11 cellular contexts compared by ENCODE assay signal in the genomic region with DNA sequence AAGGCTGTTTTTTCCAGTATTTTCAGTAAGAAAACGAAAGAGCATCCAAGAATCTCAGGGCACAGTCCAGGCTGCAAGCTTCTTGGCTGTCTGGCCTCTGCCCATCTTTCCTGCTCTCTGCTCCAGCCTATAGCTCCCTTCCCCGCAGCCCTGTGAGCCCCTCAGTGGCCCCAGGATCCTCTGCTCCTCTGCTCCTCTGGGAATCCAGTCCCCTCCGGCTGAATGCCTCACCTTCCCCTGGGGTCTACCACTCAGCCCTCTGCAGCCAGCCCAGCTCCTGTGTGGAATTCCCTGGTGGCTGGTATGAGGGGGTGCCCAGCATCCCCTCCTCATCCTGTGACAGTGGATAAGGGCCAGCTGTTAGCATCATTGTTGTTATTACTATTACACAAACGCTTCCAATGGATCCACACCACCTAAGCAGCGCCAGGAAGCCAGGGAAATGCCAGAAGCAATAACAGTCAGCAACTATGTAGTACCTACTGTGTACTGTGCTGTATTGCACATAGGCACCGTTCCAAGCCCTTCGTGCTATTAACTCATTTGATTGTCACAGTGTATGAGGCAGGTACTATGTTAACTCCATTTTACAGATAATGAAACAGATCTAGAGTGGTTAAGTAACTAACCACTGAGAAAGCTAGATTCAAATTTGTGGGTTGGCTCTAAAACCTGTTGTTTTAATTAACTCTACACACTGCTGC.
A peak's percentile ranks its signal among the peaks of the same experiment; 100 is the strongest.
DNase-seq lines count a peak whose midpoint lies in the region; ATAC-seq and TF ChIP-seq lines count a peak whose summit lies in the region.
"Had no signal": no experiment of that assay in that cellular context is flagged by ENCODE, and none has a peak within 500 bp of the region (broad histone marks: within the 10 kb centered on the region; RNA-seq: fewer than 3 reads in every experiment).

No MANE protein-coding gene starts in this region.

- ATAC-seq in GM19468 (IDR thresholded peaks at IDR 0.05; ENCODE audit: extremely low read depth, unreplicated experiment) (peak; percentile 43), HG03139 (IDR thresholded peaks at IDR 0.05; ENCODE audit: unreplicated experiment) (peak; percentile 53), esophagus mucosa (peak; percentile 22)

- whole genome bisulfite sequencing in thyroid gland, 2 donors = 72 to 73% methylated on average over 7 of the region's 7 CpGs

- H3K36me3 ChIP-seq in thyroid gland = no peaks in the 10 kb centered on the region
- H3K36me3 ChIP-seq: thoracic aorta had no signal

- no peak overlapping the region for H3K4me3 ChIP-seq in thyroid gland (replicated peaks in 1 of 3)
- H3K4me3 ChIP-seq: thoracic aorta had no signal

- in situ Hi-C loops in GM13977 (cut with MboI; ENCODE audit: low pct_unique_long_range_greater_than_20kb, low sequenced_read_pairs, unreplicated experiment) = no loop called here

- no peak for TF ChIP-seq CTCF in GM13977 (IDR thresholded peaks at IDR 0.05; ENCODE audit: extremely low read depth, insufficient read depth, missing control alignments)
- TF ChIP-seq CTCF in thyroid gland (IDR thresholded peaks at IDR 0.05) = no peak

- no peak for TF ChIP-seq POLR2A in thyroid gland (IDR thresholded peaks at IDR 0.05)

- peaks cover 6% of the 10 kb centered on the region in 2 donors for H3K4me1 ChIP-seq in thyroid gland

- DNase-seq in GM13977 (ENCODE audit: low spot score) = peak; percentile 45
- no peak for DNase-seq in thyroid gland
- no peak for DNase-seq in hippocampal formation (lab: John Stamatoyannopoulos, UW)
- DNase-seq in dermis blood vessel endothelial cell = no peak
- no peak for DNase-seq in DMS53 treated with DMSO at 0.1 percent for 48 hours (lab: John Stamatoyannopoulos, UW; ENCODE audit: unreplicated experiment)
- DNase-seq: activated CD4-positive, alpha-beta T cell treated with anti-CD3 and anti-CD28 coated beads, Interleukin-2, amount 10 ng/mL, durations not matched to agents 7 days and 5 days; DMS53 had no signal

- intact Hi-C loops in thyroid gland (cut with DNase I) = no loop called here

- H3K9me3 ChIP-seq in thyroid gland = no peaks in the 10 kb centered on the region
- H3K9me3 ChIP-seq: thoracic aorta had no signal

- H3K27me3 ChIP-seq in thyroid gland = no peaks in the 10 kb centered on the region

- H3K27ac ChIP-seq in thyroid gland = no peak overlapping the region
- H3K27ac ChIP-seq: thoracic aorta had no signal
